Comparison of ENCODE assay signal across 3 cellular contexts in the genomic region with DNA sequence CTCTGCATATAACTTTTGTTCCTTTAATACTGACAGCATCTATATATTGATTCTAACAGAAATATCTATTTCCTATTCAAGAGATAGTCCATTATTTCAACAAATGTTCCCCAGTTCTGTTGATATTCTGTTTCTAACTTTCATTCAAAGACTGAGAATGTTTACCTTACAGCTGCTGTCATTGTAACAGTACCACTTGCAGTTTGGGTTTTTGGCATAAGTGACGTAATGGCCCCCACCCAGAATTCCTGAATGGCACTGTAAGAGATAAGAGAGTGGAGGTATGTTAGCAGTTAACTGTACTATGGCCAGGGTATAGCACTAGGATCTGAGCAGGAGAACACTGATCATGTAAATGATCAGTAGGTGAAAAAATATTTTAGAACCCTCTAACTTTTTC. TPM values are rescaled to one million over a fixed set of nuclear protein-coding genes. Genes with fewer than 3 reads are reported as not detected.
"Had no signal": no experiment of that assay in that cellular context is flagged by ENCODE, and none has a peak within 500 bp of the region (broad histone marks: within the 10 kb centered on the region; RNA-seq: fewer than 3 reads in every experiment).

No MANE protein-coding gene starts in this region.

RNA-seq across cellular contexts. Expression of a gene that starts 30.6 kb away (rescaled TPM):
- total RNA-seq: M059J, PC-3, SJSA1 had no signal
